Comparison of ENCODE assay signal across 7 cellular contexts in genomic region chr17:36949461-36949927, GRCh38. TPM values are rescaled to one million over a fixed set of nuclear protein-coding genes. Genes with fewer than 3 reads are reported as not detected.
DNase-seq lines count a peak whose midpoint lies in the region; ATAC-seq lines count a peak whose summit lies in the region.

No MANE protein-coding gene starts in this region.

- ATAC-seq in GM18861 (IDR thresholded peaks at IDR 0.05; ENCODE audit: unreplicated experiment): peak; percentile 16
- ATAC-seq in GM18868 (IDR thresholded peaks at IDR 0.05; ENCODE audit: unreplicated experiment): no peak

- H3K9me3 ChIP-seq in ectodermal cell (ENCODE audit: control insufficient read depth, low read length): no peaks in the 10 kb centered on the region

- peaks cover 8% of the 10 kb centered on the region for H3K36me3 ChIP-seq in ectodermal cell (ENCODE audit: control insufficient read depth, insufficient read depth, low read length)

- DNase-seq in NCI-H82 treated with DMSO at 0.1 percent for 48 hours (lab: John Stamatoyannopoulos, UW; ENCODE audit: unreplicated experiment) (peak; percentile 61), myocyte (ENCODE audit: low read depth) (peak; percentile 56)
- no peak for DNase-seq in stimulated activated CD4-positive, alpha-beta T cell treated with anti-CD3 and anti-CD28 coated beads, Interleukin-12 subunit alpha, Interleukin-12 subunit beta, amount 100 ng/mL, for 4 hours
- DNase-seq in activated CD4-positive, alpha-beta T cell treated with anti-CD3 and anti-CD28 coated beads for 1 hour: no peak

- H3K27me3 ChIP-seq in ectodermal cell (ENCODE audit: control insufficient read depth, insufficient read depth, low read length, poor library complexity, severe bottlenecking): peaks cover 41% of the 10 kb centered on the region

- peaks cover 10% of the 10 kb centered on the region for H3K4me1 ChIP-seq in ectodermal cell (ENCODE audit: control insufficient read depth, insufficient read depth, low read length)

- H3K4me3 ChIP-seq in ectodermal cell (ENCODE audit: insufficient read depth, low read depth, low read length): peak overlapping the region; percentile 69

- peak overlapping the region; percentile 89 for H3K27ac ChIP-seq in ectodermal cell (ENCODE audit: insufficient read depth, low read depth, low read length, poor library complexity, severe bottlenecking)

- WGBS in ectodermal cell, 2 experiments: 9% methylated on average over 9 of the region's 9 CpGs

RNA-seq across cellular contexts. Expression of gene AATF, which starts 0.7 kb away (rescaled TPM):
- polyA plus RNA-seq in ectodermal cell (2013, experiment 1 of 4): 45.7 TPM
- polyA plus RNA-seq in ectodermal cell (2013, experiment 2 of 4): 41.5 TPM
- polyA plus RNA-seq in ectodermal cell (2013, experiment 3 of 4): 29.3 TPM
- 34.1 TPM for polyA plus RNA-seq in ectodermal cell (2013, experiment 4 of 4)
- 35.9 and 36.1 TPM in 2 replicates for total RNA-seq in myocyte
- polyA plus RNA-seq in myocyte (2012): 35.4 TPM

RNA-seq across cellular contexts. Expression of gene LHX1, which starts 12.2 kb away (rescaled TPM):
- polyA plus RNA-seq in ectodermal cell (2013, experiment 1 of 4): not detected
- 0.05 TPM for polyA plus RNA-seq in ectodermal cell (2013, experiment 2 of 4)
- 0.16 TPM for polyA plus RNA-seq in ectodermal cell (2013, experiment 3 of 4)
- polyA plus RNA-seq in ectodermal cell (2013, experiment 4 of 4): 0.45 TPM
- not detected in 2 replicates for total RNA-seq in myocyte
- polyA plus RNA-seq in myocyte (2012): not detected

Comparison
In these comparisons a context has a peak if more than half of its experiments do, and no peak if none do; other contexts are left out.
1. DNase-seq: peak in NCI-H82 treated with DMSO at 0.1 percent for 48 hours (single experiment) and myocyte (single experiment); none in stimulated activated CD4-positive, alpha-beta T cell treated with anti-CD3 and anti-CD28 coated beads, Interleukin-12 subunit alpha, Interleukin-12 subunit beta, amount 100 ng/mL, for 4 hours (single experiment) and activated CD4-positive, alpha-beta T cell treated with anti-CD3 and anti-CD28 coated beads for 1 hour (single experiment).